In the genomic region with DNA sequence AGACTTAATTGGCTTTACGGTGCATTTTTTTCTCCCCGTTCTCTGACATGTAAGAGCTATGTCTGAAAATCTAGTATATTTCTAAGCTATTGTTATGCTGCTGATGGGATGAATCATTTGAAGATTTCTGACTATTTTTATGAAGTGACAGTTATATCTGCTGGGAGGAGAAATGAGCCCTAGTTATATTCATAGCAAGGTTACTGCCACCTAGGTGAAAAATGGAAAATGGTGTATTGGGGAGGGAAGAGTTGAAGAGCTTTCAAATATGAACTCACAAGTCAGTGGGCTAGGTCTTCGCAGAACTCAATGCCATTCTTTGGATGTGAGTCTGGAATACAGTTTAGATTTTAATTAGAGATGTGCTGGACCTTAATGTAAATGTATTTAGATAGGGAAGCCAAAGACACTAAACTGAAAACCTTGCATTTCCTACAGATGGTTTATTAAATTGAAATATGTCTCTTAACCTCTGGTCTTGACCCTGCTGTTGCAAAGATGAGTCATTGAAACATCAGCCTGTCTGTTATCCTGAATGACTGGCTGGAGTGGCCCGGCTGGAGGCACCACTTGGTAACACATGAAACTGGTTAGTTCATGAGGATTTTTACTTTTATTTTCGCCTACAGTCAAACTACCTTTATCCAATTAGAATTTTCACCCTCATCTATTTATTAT, we compare ENCODE assay signal across 10 cellular contexts.
A peak's percentile ranks its signal among the peaks of the same experiment; 100 is the strongest.
DNase-seq lines count a peak whose midpoint lies in the region; ATAC-seq lines count a peak whose summit lies in the region.
"Had no signal": no experiment of that assay in that cellular context is flagged by ENCODE, and none has a peak within 500 bp of the region (broad histone marks: within the 10 kb centered on the region; RNA-seq: fewer than 3 reads in every experiment).

No MANE protein-coding gene starts in this region.

- H3K18ac ChIP-seq in trophoblast cell (ENCODE audit: low read length), result no peak overlapping the region

- no peak overlapping the region for H2BK12ac ChIP-seq in trophoblast cell (ENCODE audit: low read length)

- H3K4me1 ChIP-seq in trophoblast cell (ENCODE audit: control insufficient read depth in 1 of 2, insufficient read depth in 2 of 2, low read length in 2 of 2), result peaks cover 0 to 14% of the 10 kb centered on the region in 2 experiments

- no peak overlapping the region for H3K14ac ChIP-seq in trophoblast cell (ENCODE audit: low read length)

- H4K12ac ChIP-seq in trophoblast cell (ENCODE audit: low read depth, low read length), result no peak overlapping the region

- no peaks in the 10 kb centered on the region for H3K9me3 ChIP-seq in trophoblast cell (ENCODE audit: insufficient read depth, low read depth, low read length)

- H4K8ac ChIP-seq in trophoblast cell (ENCODE audit: low read depth, low read length), result no peak overlapping the region

- H3K4me2 ChIP-seq in trophoblast cell (ENCODE audit: low read length), result no peak overlapping the region

- H3K9ac ChIP-seq in trophoblast cell (ENCODE audit: low read length), result no peak overlapping the region

- H2AFZ ChIP-seq in trophoblast cell (ENCODE audit: insufficient read depth, low read length, poor library complexity), result no peak overlapping the region

- peak; percentile 68 for ATAC-seq in HG03159 (IDR thresholded peaks at IDR 0.05; ENCODE audit: unreplicated experiment)

- H2BK120ac ChIP-seq in trophoblast cell (ENCODE audit: insufficient read depth, low read length, poor library complexity), result no peak overlapping the region

- peak; percentile 2 for DNase-seq in SHP77 treated with DMSO at 0.1 percent for 48 hours (lab: John Stamatoyannopoulos, UW)
- DNase-seq in SHP77 (lab: John Stamatoyannopoulos, UW), result no peak
- DNase-seq in amniotic stem cell (lab: John Stamatoyannopoulos, UW), result peak; percentile 29
- peak; percentile 16 to 59 for DNase-seq in trophoblast cell
- DNase-seq in SK-N-DZ (ENCODE audit: low spot score), result no peak
- no peak for DNase-seq in NK-92 (lab: John Stamatoyannopoulos, UW; ENCODE audit: unreplicated experiment)
- no peak for DNase-seq in COLO668 (lab: John Stamatoyannopoulos, UW; ENCODE audit: unreplicated experiment)
- DNase-seq: activated T-cell treated with anti-CD3 and anti-CD28 coated beads, Interleukin-2, amount 50 U/mL, for 4 hours; NCI-H2171 had no signal

- H3K27me3 ChIP-seq in trophoblast cell (ENCODE audit: insufficient read depth, low read length), result no peaks in the 10 kb centered on the region

- no peak overlapping the region for H3K4ac ChIP-seq in trophoblast cell (ENCODE audit: low read depth, low read length)

- H4K91ac ChIP-seq in trophoblast cell (ENCODE audit: low read depth, low read length), result no peak overlapping the region

- WGBS in trophoblast cell (ENCODE audit: extremely low coverage, insufficient coverage, insufficient read length), result no CpG with 5 or more reads among the region's 5 CpGs

- no peak overlapping the region for H3K23ac ChIP-seq in trophoblast cell (ENCODE audit: low read length)

- H3K36me3 ChIP-seq in trophoblast cell (ENCODE audit: control insufficient read depth in 1 of 2, insufficient read depth in 2 of 2, low read length in 2 of 2), result no peaks in the 10 kb centered on the region

- H2BK5ac ChIP-seq in trophoblast cell (ENCODE audit: low read depth, low read length, poor library complexity), result no peak overlapping the region

- H3K27ac ChIP-seq in trophoblast cell (ENCODE audit: low read depth, low read length), result no peak overlapping the region

- H3K4me3 ChIP-seq in trophoblast cell (ENCODE audit: low read depth, low read length), result no peak overlapping the region

- H3K79me2 ChIP-seq in trophoblast cell (ENCODE audit: control insufficient read depth, insufficient read depth, low read length, poor library complexity), result no peaks in the 10 kb centered on the region

- peaks cover 2% of the 10 kb centered on the region for H3K79me1 ChIP-seq in trophoblast cell (ENCODE audit: low read length)

- no peak overlapping the region for H2AK5ac ChIP-seq in trophoblast cell (ENCODE audit: low read length)

Comparison
In these comparisons a context has a peak if more than half of its experiments do, and no peak if none do; other contexts are left out.
1. DNase-seq: peak in SHP77 treated with DMSO at 0.1 percent for 48 hours (single experiment), amniotic stem cell (single experiment) and trophoblast cell (2 of 2); none in SHP77 (0 of 2), SK-N-DZ (single experiment), NK-92 (single experiment) and COLO668 (single experiment).